Comparison of ENCODE assay signal across 20 cellular contexts in genomic region chr18:63284173-63284765, GRCh38. TPM values are rescaled to one million over a fixed set of nuclear protein-coding genes. Genes with fewer than 3 reads are reported as not detected.
DNase-seq lines count a peak whose midpoint lies in the region; ATAC-seq and TF ChIP-seq lines count a peak whose summit lies in the region.
"Had no signal": no experiment of that assay in that cellular context is flagged by ENCODE, and none has a peak within 500 bp of the region (broad histone marks: within the 10 kb centered on the region; RNA-seq: fewer than 3 reads in every experiment).

No MANE protein-coding gene starts in this region.

- no peaks in the 10 kb centered on the region for H3K36me3 ChIP-seq in gastroesophageal sphincter
- no peaks in the 10 kb centered on the region for H3K36me3 ChIP-seq in A673 (ENCODE audit: insufficient read depth, low read length, poor library complexity, severe bottlenecking)
- H3K36me3 ChIP-seq: vagina had no signal

- H3K36me3 Mint-ChIP-seq in activated naive CD8-positive, alpha-beta T cell = peaks cover 16% of the 10 kb centered on the region
- peaks cover 43% of the 10 kb centered on the region for H3K36me3 Mint-ChIP-seq in activated naive CD8-positive, alpha-beta T cell treated with anti-CD3 and anti-CD28 coated beads, Interleukin-2, amount 50 U/mL, for 24 hours (ENCODE audit: low read depth)
- no peaks in the 10 kb centered on the region for H3K36me3 Mint-ChIP-seq in stimulated activated effector memory CD8-positive, alpha-beta T cell treated with anti-CD3 and anti-CD28 coated beads, Interleukin-12 subunit alpha, Interleukin-12 subunit beta, amount 100 ng/mL, for 72 hours

- POLR2A ChIA-PET in A673 (lab: Charles Lee; ENCODE audit: low non-redundant PET) = no interaction called here

- TF ChIP-seq CTCF in gastroesophageal sphincter (IDR thresholded peaks at IDR 0.05) (no peak), A673 (conservative IDR thresholded peaks at IDR 0.05; ENCODE audit: low read depth, low read length) (no peak)

- WGBS in gastroesophageal sphincter (ENCODE audit: low coverage in 1 of 2), 2 donors = 46 to 47% methylated on average over 4 to 5 of the region's 5 CpGs

- CTCF ChIA-PET in A673 (lab: Charles Lee) = no interaction called here

- no peak overlapping the region for H3K4me3 Mint-ChIP-seq in activated naive CD8-positive, alpha-beta T cell
- no peak overlapping the region for H3K4me3 Mint-ChIP-seq in activated naive CD8-positive, alpha-beta T cell treated with anti-CD3 and anti-CD28 coated beads, Interleukin-2, amount 50 U/mL, for 24 hours
- H3K4me3 Mint-ChIP-seq in stimulated activated effector memory CD8-positive, alpha-beta T cell treated with anti-CD3 and anti-CD28 coated beads, Interleukin-12 subunit alpha, Interleukin-12 subunit beta, amount 100 ng/mL, for 72 hours = no peak overlapping the region
- H3K4me3 Mint-ChIP-seq: CD14-positive monocyte, natural killer cell had no signal

- peak overlapping the region; percentile 34 for H3K27ac Mint-ChIP-seq in activated naive CD8-positive, alpha-beta T cell
- H3K27ac Mint-ChIP-seq in activated naive CD8-positive, alpha-beta T cell treated with anti-CD3 and anti-CD28 coated beads, Interleukin-2, amount 50 U/mL, for 24 hours = no peak overlapping the region
- H3K27ac Mint-ChIP-seq in stimulated activated effector memory CD8-positive, alpha-beta T cell treated with anti-CD3 and anti-CD28 coated beads, Interleukin-12 subunit alpha, Interleukin-12 subunit beta, amount 100 ng/mL, for 72 hours = peak overlapping the region; percentile 35
- H3K27ac Mint-ChIP-seq: natural killer cell had no signal

- TF ChIP-seq POLR2A in gastroesophageal sphincter (IDR thresholded peaks at IDR 0.05) = no peak

- intact Hi-C loops in A673 (cut with micrococcal nuclease; ENCODE audit: unreplicated experiment) = no loop called here

- peaks cover 43% of the 10 kb centered on the region for H3K4me1 Mint-ChIP-seq in activated naive CD8-positive, alpha-beta T cell (ENCODE audit: low read depth)
- H3K4me1 Mint-ChIP-seq in activated naive CD8-positive, alpha-beta T cell treated with anti-CD3 and anti-CD28 coated beads, Interleukin-2, amount 50 U/mL, for 24 hours = peaks cover 21% of the 10 kb centered on the region
- H3K4me1 Mint-ChIP-seq in stimulated activated effector memory CD8-positive, alpha-beta T cell treated with anti-CD3 and anti-CD28 coated beads, Interleukin-12 subunit alpha, Interleukin-12 subunit beta, amount 100 ng/mL, for 72 hours = peaks cover 22% of the 10 kb centered on the region
- H3K4me1 Mint-ChIP-seq: CD14-positive monocyte had no signal

- H3K4me3 ChIP-seq in gastroesophageal sphincter (no peak overlapping the region), A673 (ENCODE audit: low read depth, low read length, poor library complexity, severe bottlenecking) (no peak overlapping the region)
- H3K4me3 ChIP-seq: K562, vagina had no signal

- no peak for ATAC-seq in activated naive CD8-positive, alpha-beta T cell treated with anti-CD3 and anti-CD28 coated beads, Interleukin-2, amount 50 U/mL, for 24 hours
- peak; percentile 85 for ATAC-seq in gastroesophageal sphincter
- ATAC-seq in stimulated activated effector memory CD8-positive, alpha-beta T cell treated with anti-CD3 and anti-CD28 coated beads, Interleukin-12 subunit alpha, Interleukin-12 subunit beta, amount 100 ng/mL, for 72 hours = no peak
- ATAC-seq: K562, natural killer cell had no signal

- H3K9me3 Mint-ChIP-seq in activated naive CD8-positive, alpha-beta T cell (ENCODE audit: low read depth) = no peaks in the 10 kb centered on the region
- H3K9me3 Mint-ChIP-seq in activated naive CD8-positive, alpha-beta T cell treated with anti-CD3 and anti-CD28 coated beads, Interleukin-2, amount 50 U/mL, for 24 hours = no peaks in the 10 kb centered on the region
- H3K9me3 Mint-ChIP-seq in stimulated activated effector memory CD8-positive, alpha-beta T cell treated with anti-CD3 and anti-CD28 coated beads, Interleukin-12 subunit alpha, Interleukin-12 subunit beta, amount 100 ng/mL, for 72 hours = peaks cover 3% of the 10 kb centered on the region
- H3K9me3 Mint-ChIP-seq: CD14-positive monocyte, natural killer cell had no signal

- no TSS peak for BruUV-seq in A673 (replicated peaks; lab: Mats Ljungman, UMichigan)

- no peaks in the 10 kb centered on the region for H3K27me3 ChIP-seq in gastroesophageal sphincter
- H3K27me3 ChIP-seq in A673 (replicated peaks; ENCODE audit: insufficient read depth, low read depth, low read length, poor library complexity) = no peaks in the 10 kb centered on the region
- H3K27me3 ChIP-seq: vagina had no signal

- H3K4me1 ChIP-seq in gastroesophageal sphincter (peaks cover 10 to 95% (median 28%) of the 10 kb centered on the region in 3 donors), A673 (ENCODE audit: insufficient read depth, low read length, poor library complexity, severe bottlenecking) (no peaks in the 10 kb centered on the region)
- H3K4me1 ChIP-seq: parathyroid adenoma had no signal

- H3K27ac ChIP-seq in gastroesophageal sphincter (peak overlapping the region; percentile 78 to 83 (median 80)), A673 (ENCODE audit: low read depth, low read length, poor library complexity, severe bottlenecking) (no peak overlapping the region)
- H3K27ac ChIP-seq: parathyroid adenoma had no signal

- TF ChIP-seq EP300 in gastroesophageal sphincter (IDR thresholded peaks at IDR 0.05) = no peak

- no peaks in the 10 kb centered on the region for H3K27me3 Mint-ChIP-seq in activated naive CD8-positive, alpha-beta T cell
- H3K27me3 Mint-ChIP-seq in activated naive CD8-positive, alpha-beta T cell treated with anti-CD3 and anti-CD28 coated beads, Interleukin-2, amount 50 U/mL, for 24 hours = no peaks in the 10 kb centered on the region

- no peak for DNase-seq in activated naive CD8-positive, alpha-beta T cell treated with anti-CD3 and anti-CD28 coated beads, Interleukin-2, amount 50 U/mL, for 24 hours
- no peak for DNase-seq in stimulated activated effector memory CD8-positive, alpha-beta T cell treated with anti-CD3 and anti-CD28 coated beads, Interleukin-12 subunit alpha, Interleukin-12 subunit beta, amount 100 ng/mL, for 72 hours (ENCODE audit: low spot score in 2 of 2)
- DNase-seq in Kasumi-1 (lab: John Stamatoyannopoulos, UW) (no peak), A673 (ENCODE audit: low spot score) (no peak), SW 1271 (lab: John Stamatoyannopoulos, UW) (no peak)
- no peak for DNase-seq in activated CD4-positive, alpha-beta T cell treated with anti-CD3 and anti-CD28 coated beads, Interleukin-2, amount 50 U/mL, for 1 hour
- DNase-seq: activated CD4-positive, alpha-beta T cell treated with anti-CD3 and anti-CD28 coated beads, Interleukin-2, amount 50 U/mL, for 48 hours; activated naive CD4-positive, alpha-beta T cell treated with anti-CD3 and anti-CD28 coated beads, Interleukin-2, amount 50 U/mL, for 16 hours; DMS153; effector memory CD4-positive, alpha-beta T cell; kidney glomerular epithelial cell; natural killer cell; NCI-H1694 treated with DMSO at 0.1 percent for 48 hours; stimulated activated naive CD4-positive, alpha-beta T cell had no signal

- H3K9me3 ChIP-seq in gastroesophageal sphincter (no peaks in the 10 kb centered on the region), A673 (ENCODE audit: low read depth, low read length, poor library complexity, severe bottlenecking) (no peaks in the 10 kb centered on the region)
- H3K9me3 ChIP-seq: vagina had no signal

RNA-seq across cellular contexts. Expression of gene BCL2, which starts 35.3 kb away (rescaled TPM):
- 10 to 100 TPM; 31.2 to 41.7 (median 32.7) TPM for total RNA-seq in gastroesophageal sphincter
- total RNA-seq in A673 (2021) = 19.6 and 24.9 TPM in 2 replicates
